Comparison of ENCODE assay signal across 8 cellular contexts in genomic region chr3:52144034-52144795, GRCh38. TPM values are rescaled to one million over a fixed set of nuclear protein-coding genes. Genes with fewer than 3 reads are reported as not detected.
DNase-seq lines count a peak whose midpoint lies in the region; ATAC-seq, FAIRE-seq and TF ChIP-seq lines count a peak whose summit lies in the region.

No MANE protein-coding gene starts in this region.

- BruUV-seq in Calu3 (replicated peaks; lab: Mats Ljungman, UMichigan): no TSS peak

- no peaks in the 10 kb centered on the region for H3K27me3 ChIP-seq in H1 (replicated peaks in 1 of 4; ENCODE audit: control insufficient read depth in 3 of 4, extremely low read depth in 1 of 4, insufficient read depth in 3 of 4, low read length in 3 of 4)

- no peaks in the 10 kb centered on the region for H3K9me3 Mint-ChIP-seq in Calu3 (ENCODE audit: low read depth, unreplicated experiment)

- H3K79me1 ChIP-seq in H1 (ENCODE audit: low read depth, low read length): no peaks in the 10 kb centered on the region; the same call in 1 of the 2 replicates

- no peak overlapping the region for H3K14ac ChIP-seq in H1 (ENCODE audit: insufficient read length)

- no peaks in the 10 kb centered on the region for H3K9me3 ChIP-seq in H1 (ENCODE audit: insufficient read depth in 2 of 2, low read depth in 1 of 2, low read length in 1 of 2)

- intact Hi-C loops in Calu3 (cut with micrococcal nuclease; ENCODE audit: unreplicated experiment): loop anchor here (1.0 to 5.0 kb wide), 2 partner anchors 87 to 143 kb away; partner anchors contain the start of gene DUSP7

- H4K5ac ChIP-seq in H1 (ENCODE audit: insufficient read length, low read depth, low read length): no peak overlapping the region

- no peak overlapping the region for H3K4me3 Mint-ChIP-seq in Calu3 (ENCODE audit: low read depth, unreplicated experiment)

- no peak for ATAC-seq in HG02884 (IDR thresholded peaks at IDR 0.05; ENCODE audit: unreplicated experiment)

- H3K23ac ChIP-seq in H1 (ENCODE audit: insufficient read length): no peak overlapping the region

- peak overlapping the region; percentile 11; the same call in 1 of the 2 replicates for H2BK12ac ChIP-seq in H1 (ENCODE audit: low read depth, low read length)

- peak; percentile 86 for DNase-seq in Calu3
- DNase-seq in HFF-Myc (ENCODE audit: extremely low read depth, low read depth): peak; percentile 24
- peak; percentile 47 to 49 for DNase-seq in NOMO-1 (lab: John Stamatoyannopoulos, UW; ENCODE audit: unreplicated experiment in 2 of 2)
- DNase-seq in activated CD8-positive, alpha-beta memory T cell treated with anti-CD3 and anti-CD28 coated beads, Interleukin-2, amount 50 U/mL, for 1 hour (ENCODE audit: extremely low read depth): peak; percentile 71
- DNase-seq in H1 (ENCODE audit: low read depth in 1 of 2, low spot score in 2 of 2): peak; percentile 54 to 92
- DNase-seq in midbrain (lab: John Stamatoyannopoulos, UW): peak; percentile 74
- DNase-seq in stimulated activated CD8-positive, alpha-beta memory T cell treated with anti-CD3 and anti-CD28 coated beads, Interleukin-2, amount 100 ng/mL, for 48 hours (ENCODE audit: low read depth in 2 of 2): peak; percentile 71 to 80

- peaks cover 3 to 17% of the 10 kb centered on the region in 2 experiments for H4K20me1 ChIP-seq in H1 (replicated peaks in 1 of 2; ENCODE audit: control insufficient read depth in 1 of 2, insufficient read depth in 2 of 2, low read length in 2 of 2)

- no peak overlapping the region for H2BK15ac ChIP-seq in H1 (ENCODE audit: low read length)

- H3K36me3 Mint-ChIP-seq in Calu3 (ENCODE audit: insufficient read depth, unreplicated experiment): peaks cover 11% of the 10 kb centered on the region

- H3K4me2 ChIP-seq in H1 (ENCODE audit: insufficient read depth in 1 of 2, low read depth in 2 of 2, low read length in 2 of 2): no peak overlapping the region

- H2AK5ac ChIP-seq in H1 (ENCODE audit: low read depth, low read length): no peak overlapping the region

- peaks cover 13 to 48% (median 29%) of the 10 kb centered on the region in 4 experiments; a peak in 7 of 8 replicates for H3K36me3 ChIP-seq in H1 (ENCODE audit: control insufficient read depth in 2 of 4, insufficient read depth in 4 of 4, low read length in 3 of 4)

- TF ChIP-seq EP300 in H1 (IDR thresholded peaks at IDR 0.05; ENCODE audit: borderline replicate concordance in 1 of 2, low read depth in 2 of 2, low read length in 2 of 2): no peak

- H2BK20ac ChIP-seq in H1 (ENCODE audit: low read length): no peak overlapping the region

- H3K79me2 ChIP-seq in H1 (ENCODE audit: control insufficient read depth in 1 of 2, insufficient read depth in 2 of 2, low read length in 2 of 2): no peaks in the 10 kb centered on the region

- no peak overlapping the region for H3K9ac ChIP-seq in H1 (replicated peaks in 1 of 4; ENCODE audit: extremely low read depth in 1 of 4, low read depth in 3 of 4, low read length in 3 of 4)

- H3K4me1 ChIP-seq in H1 (replicated peaks in 1 of 4; ENCODE audit: control insufficient read depth in 3 of 4, insufficient read depth in 4 of 4, low read length in 3 of 4): no peaks in the 10 kb centered on the region; a peak in 2 of 7 replicates

- H3K27ac Mint-ChIP-seq in Calu3 (ENCODE audit: unreplicated experiment): no peak overlapping the region

- H3K4ac ChIP-seq in H1 (replicated peaks; ENCODE audit: insufficient read length, low read depth, low read length): peak overlapping the region; percentile 49

- 86% methylated on average over 3 of the region's 3 CpGs; no CpG with 5 or more reads in 1 of the 2 experiments for WGBS in H1 (ENCODE audit: extremely low coverage in 1 of 2, insufficient coverage in 1 of 2, insufficient read length in 1 of 2, insufficient replicate concordance in 2 of 2, low coverage in 1 of 2, low lambda C conversion rate in 2 of 2, missing lambda C conversion rate in 1 of 2), 2 experiments

- no peak overlapping the region for H3K18ac ChIP-seq in H1 (ENCODE audit: extremely low read depth, low read length)

- no peak overlapping the region for H2BK5ac ChIP-seq in H1 (ENCODE audit: low read depth, low read length)

- H2AFZ ChIP-seq in H1 (ENCODE audit: low read length): no peak overlapping the region

- H4K91ac ChIP-seq in H1 (replicated peaks; ENCODE audit: insufficient read length, low read length): no peak overlapping the region

- TF ChIP-seq POLR2A in H1 (IDR thresholded peaks at IDR 0.05; ENCODE audit: control extremely low read depth in 1 of 2, low read depth in 2 of 2, low read length in 2 of 2): no peak

- 0 out of 2 replicates have a peak overlapping the region, but pooled peaks have one; percentile 3 for H3K27ac ChIP-seq in H1 (ENCODE audit: low read depth, low read length)

- POLR2A ChIA-PET in H1 (lab: Charles Lee; ENCODE audit: partially characterized antibody): interaction anchor here (1.1 kb wide), 3 partner anchors 9 to 88 kb away, joined by 5 to 7 read pairs (median 5); partner anchors contain the start of gene DUSP7

- H3K56ac ChIP-seq in H1 (replicated peaks; ENCODE audit: insufficient read length, low read depth, low read length): no peak overlapping the region

- no peak overlapping the region for H2BK120ac ChIP-seq in H1 (replicated peaks; ENCODE audit: low read depth, low read length)

- no peaks in the 10 kb centered on the region for H3K4me1 Mint-ChIP-seq in Calu3 (ENCODE audit: low read depth, unreplicated experiment)

- peak; percentile 94 for TF ChIP-seq CTCF in Calu3 (IDR thresholded peaks at IDR 0.05; ENCODE audit: unreplicated experiment)
- TF ChIP-seq CTCF in HFF-Myc (IDR thresholded peaks at IDR 0.05; ENCODE audit: low read depth, low read length, missing control alignments): peak; percentile 93
- peak in 2 of 3 experiments; percentile 91 to 93; a peak in 3 of 4 replicates for TF ChIP-seq CTCF in H1 (IDR thresholded peaks at IDR 0.05; ENCODE audit: control extremely low read depth in 1 of 3, insufficient read depth in 1 of 3, low read depth in 1 of 3, low read length in 3 of 3)

- CTCF ChIA-PET in Calu3 (lab: Charles Lee) (no interaction called here), H1 (lab: Charles Lee; ENCODE audit: partially characterized antibody) (interaction anchor here (0.6 to 14.6 kb wide), 51 partner anchors 8 to 1078 kb away, joined by 3 to 148 read pairs (median 4); partner anchors contain the start of genes ABHD14B, ACY1, ALAS1 and DUSP7)

- H3K4me3 ChIP-seq in HFF-Myc (replicated peaks; ENCODE audit: low read depth, low read length) (no peak overlapping the region), H1 (ENCODE audit: extremely low read depth in 1 of 4, insufficient read depth in 2 of 4, low read depth in 3 of 4, low read length in 4 of 4) (no peak overlapping the region)

- H3K23me2 ChIP-seq in H1 (ENCODE audit: low read depth, low read length): no peaks in the 10 kb centered on the region

- peak; percentile 82 to 86 for TF ChIP-seq RAD21 in H1 (IDR thresholded peaks at IDR 0.05 in 1 of 2, conservative IDR thresholded peaks at IDR 0.05 in 1 of 2; ENCODE audit: low read depth in 2 of 2, low read length in 2 of 2)

- FAIRE-seq in H1 (lab: Jason Lieb, UNC): peak; percentile 86

- H3K27me3 Mint-ChIP-seq in Calu3 (ENCODE audit: unreplicated experiment): no peaks in the 10 kb centered on the region

- peak overlapping the region; percentile 9 for H4K8ac ChIP-seq in H1 (ENCODE audit: extremely low read depth, insufficient read depth, low read length)

TF ChIP-seq in H1, 55 proteins besides CTCF, POLR2A, EP300 and RAD21 (continues in another document):
- TF ChIP-seq MAFK (IDR thresholded peaks at IDR 0.05; ENCODE audit: low read depth, low read length): no peak
- no peak for TF ChIP-seq GABPA (IDR thresholded peaks at IDR 0.05; ENCODE audit: borderline replicate concordance, insufficient read depth, low read length)
- TF ChIP-seq NANOG (IDR thresholded peaks at IDR 0.05; ENCODE audit: insufficient read depth, low read depth, low read length, poor library complexity, severe bottlenecking): no peak
- TF ChIP-seq SP1 (IDR thresholded peaks at IDR 0.05; ENCODE audit: low read depth, low read length): no peak
- no peak for TF ChIP-seq CBX8 (IDR thresholded peaks at IDR 0.05; ENCODE audit: borderline replicate concordance, low read depth, low read length)
- TF ChIP-seq TCF12 (IDR thresholded peaks at IDR 0.05; ENCODE audit: low read depth, low read length): no peak
- no peak for TF ChIP-seq EZH2 (IDR thresholded peaks at IDR 0.05; ENCODE audit: low read depth, low read length, severe bottlenecking)
- TF ChIP-seq SIRT6 (IDR thresholded peaks at IDR 0.05; ENCODE audit: low read length): no peak
- no peak for TF ChIP-seq BRCA1 (IDR thresholded peaks at IDR 0.05; ENCODE audit: low read depth, low read length)
- TF ChIP-seq SUZ12 (IDR thresholded peaks at IDR 0.05; ENCODE audit: low read length): no peak
- TF ChIP-seq SAP30 (IDR thresholded peaks at IDR 0.05; ENCODE audit: insufficient read depth, insufficient replicate concordance, low read length): no peak

RNA-seq across cellular contexts. Expression of gene POC1A, which starts 10.0 kb away (rescaled TPM):
- 26.4 and 26.9 TPM in 2 replicates for total RNA-seq in Calu3 (2022)
- total RNA-seq in H1 (2021; fragmentation: NEBNext Ultra II Directional; extraction: Animal tissue kit (Norgen Biotek cat#: 25700)): 35.7 and 39.2 TPM in 2 replicates
- polyA plus RNA-seq in H1 (2011; rRNA removed): 35.7 and 44.9 TPM in 2 replicates
- 44.8 TPM for polyA plus RNA-seq in H1 (2011; cell fraction: cytosol; rRNA removed)
- polyA plus RNA-seq in H1 (2011; cell fraction: nucleus; rRNA removed): 74.4 TPM
- polyA plus RNA-seq in H1 (2012, experiment 1 of 2): 31.0 to 42.0 TPM (median 39.4 TPM) in 4 replicates
- polyA plus RNA-seq in H1 (2012, experiment 2 of 2): 47.6 TPM
- 18.4 TPM for polyA plus RNA-seq in H1 (2013, experiment 1 of 2)
- polyA plus RNA-seq in H1 (2013, experiment 2 of 2): 19.2 TPM
- 67.4 and 73.9 TPM in 2 replicates for polyA minus RNA-seq in H1 (2011; rRNA and poly(A)+ RNA removed)
- polyA minus RNA-seq in H1 (2011; cell fraction: cytosol; rRNA and poly(A)+ RNA removed): 26.2 TPM
- 40.2 TPM for polyA minus RNA-seq in H1 (2011; cell fraction: nucleus; rRNA and poly(A)+ RNA removed)

RNA-seq across cellular contexts. Expression of gene ALAS1, which starts 53.7 kb away (rescaled TPM):
- 80.2 and 81.7 TPM in 2 replicates for total RNA-seq in Calu3 (2022)
- 45.2 and 45.9 TPM in 2 replicates for total RNA-seq in H1 (2021; fragmentation: NEBNext Ultra II Directional; extraction: Animal tissue kit (Norgen Biotek cat#: 25700))
- polyA plus RNA-seq in H1 (2011; rRNA removed): 84.4 and 87.7 TPM in 2 replicates
- polyA plus RNA-seq in H1 (2011; cell fraction: cytosol; rRNA removed): 64.0 TPM
- 66.4 TPM for polyA plus RNA-seq in H1 (2011; cell fraction: nucleus; rRNA removed)
- 57.7 to 63.5 TPM (median 60.7 TPM) in 4 replicates for polyA plus RNA-seq in H1 (2012, experiment 1 of 2)
- 49.0 TPM for polyA plus RNA-seq in H1 (2012, experiment 2 of 2)
- 34.1 TPM for polyA plus RNA-seq in H1 (2013, experiment 1 of 2)
- 31.3 TPM for polyA plus RNA-seq in H1 (2013, experiment 2 of 2)
- 57.3 and 64.7 TPM in 2 replicates for polyA minus RNA-seq in H1 (2011; rRNA and poly(A)+ RNA removed)
- polyA minus RNA-seq in H1 (2011; cell fraction: cytosol; rRNA and poly(A)+ RNA removed): 30.9 TPM
- polyA minus RNA-seq in H1 (2011; cell fraction: nucleus; rRNA and poly(A)+ RNA removed): 24.2 TPM

Comparison
In these comparisons a context has a peak if more than half of its experiments do, and no peak if none do; other contexts are left out.
1. DNase-seq: peak in every context shown above with its lines; median percentile 86 in Calu3; 76 in stimulated activated CD8-positive, alpha-beta memory T cell treated with anti-CD3 and anti-CD28 coated beads, Interleukin-2, amount 100 ng/mL, for 48 hours; 74 in midbrain; 73 in H1; 71 in activated CD8-positive, alpha-beta memory T cell treated with anti-CD3 and anti-CD28 coated beads, Interleukin-2, amount 50 U/mL, for 1 hour; 48 in NOMO-1; 24 in HFF-Myc.